In the genomic region with DNA sequence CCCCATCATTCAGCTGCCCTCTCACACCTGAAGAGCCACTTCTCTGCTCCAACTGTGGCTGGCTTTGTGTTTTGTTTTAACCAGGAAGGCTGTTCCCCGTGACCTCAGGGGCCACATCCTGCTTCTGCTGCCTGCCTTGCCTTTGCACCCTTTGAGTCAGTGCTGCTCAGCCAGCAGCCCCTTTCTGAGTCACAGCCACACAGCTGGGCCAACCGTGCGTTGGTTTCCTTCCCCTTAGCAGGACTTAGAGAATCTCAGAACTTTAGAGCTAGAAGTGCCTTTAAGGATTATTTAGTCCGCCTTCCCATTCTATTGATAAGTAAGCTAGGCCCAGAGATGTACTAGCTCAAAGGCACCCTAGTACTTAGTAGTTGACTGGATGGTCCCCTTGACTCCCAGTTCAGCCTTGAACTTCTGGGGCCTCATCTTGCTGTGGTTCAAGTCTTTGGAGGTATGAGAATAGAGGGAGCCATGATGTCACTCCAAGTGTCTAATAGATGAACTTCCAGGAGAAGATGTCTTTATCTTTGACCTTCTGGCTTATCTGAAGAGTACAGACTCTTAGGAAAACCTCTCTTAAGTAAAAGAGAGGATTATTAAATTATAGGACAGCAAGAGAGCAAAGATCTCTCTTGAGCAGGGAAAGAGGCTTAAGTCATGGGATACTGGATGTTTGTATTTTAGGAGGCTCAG, we compare ENCODE assay signal across 8 cellular contexts. TPM values are rescaled to one million over a fixed set of nuclear protein-coding genes. Genes with fewer than 3 reads are reported as not detected.
DNase-seq lines count a peak whose midpoint lies in the region; ATAC-seq and TF ChIP-seq lines count a peak whose summit lies in the region.

No MANE protein-coding gene starts in this region.

- H3K27me3 ChIP-seq in neutrophil: no peaks in the 10 kb centered on the region

- ATAC-seq in GM19455 (IDR thresholded peaks at IDR 0.05; ENCODE audit: unreplicated experiment) (peak; percentile 94), HG03571 (IDR thresholded peaks at IDR 0.05; ENCODE audit: unreplicated experiment) (peak; percentile 96)

- H3K4me3 ChIP-seq in AG10803 (ENCODE audit: low read length): no peak overlapping the region
- H3K4me3 ChIP-seq in neutrophil (ENCODE audit: low read depth in 1 of 2, low read length in 1 of 2): no peak overlapping the region

- H3K27ac ChIP-seq in neutrophil (peak overlapping the region; percentile 63), temporal lobe (ENCODE audit: low read depth, low read length) (peak overlapping the region; percentile 78)

- H3K36me3 ChIP-seq in neutrophil: peaks cover 33% of the 10 kb centered on the region

- H3K9me3 ChIP-seq in neutrophil: no peaks in the 10 kb centered on the region

- DNase-seq in AG10803 (ENCODE audit: low read depth): peak; percentile 70
- DNase-seq in activated CD4-positive, CD25-positive, alpha-beta regulatory T cell treated with anti-CD3 and anti-CD28 coated beads, Interleukin-2, amount 50 U/mL, for 72 hours: peak; percentile 78
- DNase-seq in central memory CD4-positive, alpha-beta T cell: peak; percentile 92
- DNase-seq in SW480 (ENCODE audit: low spot score): no peak

- TF ChIP-seq CTCF in AG10803 (conservative IDR thresholded peaks at IDR 0.05; ENCODE audit: low read length) (no peak), neutrophil (IDR thresholded peaks at IDR 0.05) (no peak)

- peaks cover 43 to 52% of the 10 kb centered on the region in 2 experiments for H3K4me1 ChIP-seq in neutrophil (ENCODE audit: control insufficient read depth in 1 of 2, insufficient read depth in 1 of 2, low read depth in 1 of 2, low read length in 1 of 2)

RNA-seq across cellular contexts. Expression of a gene that starts 8.0 kb away (rescaled TPM):
- total RNA-seq in temporal lobe: 25.8 TPM
